In genomic region chr1:58718435-58718834, GRCh38 we compare ENCODE assay signal across 11 cellular contexts. TPM values are rescaled to one million over a fixed set of nuclear protein-coding genes. Genes with fewer than 3 reads are reported as not detected.
DNase-seq lines count a peak whose midpoint lies in the region; ATAC-seq and TF ChIP-seq lines count a peak whose summit lies in the region.
"Had no signal": no experiment of that assay in that cellular context is flagged by ENCODE, and none has a peak within 500 bp of the region (broad histone marks: within the 10 kb centered on the region; RNA-seq: fewer than 3 reads in every experiment).

No MANE protein-coding gene starts in this region.

- POLR2A ChIA-PET in naive thymus-derived CD4-positive, alpha-beta T cell (lab: Charles Lee) = interaction anchor here (0.6 kb wide), 1 partner anchor 136 kb away, joined by 3 read pairs; no protein-coding TSS in a partner anchor

- peaks cover 10 to 30% (median 18%) of the 10 kb centered on the region in 7 donors for H3K4me1 Mint-ChIP-seq in naive thymus-derived CD4-positive, alpha-beta T cell
- peaks cover 20% of the 10 kb centered on the region for H3K4me1 Mint-ChIP-seq in nephron progenitor cell

- peaks cover 0 to 3% (median 0%) of the 10 kb centered on the region in 11 donors for H3K9me3 Mint-ChIP-seq in naive thymus-derived CD4-positive, alpha-beta T cell
- no peaks in the 10 kb centered on the region for H3K9me3 Mint-ChIP-seq in nephron progenitor cell

- H3K36me3 Mint-ChIP-seq in naive thymus-derived CD4-positive, alpha-beta T cell = peaks cover 0 to 4% (median 0%) of the 10 kb centered on the region in 5 donors
- H3K36me3 Mint-ChIP-seq in nephron progenitor cell (ENCODE audit: low read depth) = no peaks in the 10 kb centered on the region

- H3K9me3 ChIP-seq in naive thymus-derived CD4-positive, alpha-beta T cell (ENCODE audit: control insufficient read depth in 2 of 3, low read length in 3 of 3) = no peaks in the 10 kb centered on the region

- DNase-seq in DMS 273 (lab: John Stamatoyannopoulos, UW; ENCODE audit: unreplicated experiment) = peak; percentile 48
- no peak for DNase-seq in DMS 273 treated with DMSO at 0.1 percent for 48 hours (lab: John Stamatoyannopoulos, UW)
- peak; percentile 13 for DNase-seq in NCI-H2171 (lab: John Stamatoyannopoulos, UW)
- peak; percentile 24 for DNase-seq in cardiac fibroblast (ENCODE audit: low read depth in 2 of 2)
- peak in 3 of 9 donors; percentile 13 to 24 (median 15) for DNase-seq in naive thymus-derived CD4-positive, alpha-beta T cell
- DNase-seq in nephron progenitor cell = no peak
- DNase-seq in T1000 (lab: John Stamatoyannopoulos, UW) = no peak
- DNase-seq: midbrain, NCI-H526 had no signal

- H3K27ac Mint-ChIP-seq in naive thymus-derived CD4-positive, alpha-beta T cell = peak overlapping the region; percentile 3 to 71 (median 36)
- H3K27ac Mint-ChIP-seq in nephron progenitor cell = no peak overlapping the region

- H3K4me1 ChIP-seq in naive thymus-derived CD4-positive, alpha-beta T cell (ENCODE audit: control insufficient read depth in 2 of 2, insufficient read depth in 2 of 2, low read length in 2 of 2) = peaks cover 11 to 25% of the 10 kb centered on the region in 2 donors

- TF ChIP-seq CTCF in cardiac fibroblast (IDR thresholded peaks at IDR 0.05; ENCODE audit: low read depth, low read length) (no peak), nephron progenitor cell (IDR thresholded peaks at IDR 0.05) (no peak)

- CTCF ChIA-PET in naive thymus-derived CD4-positive, alpha-beta T cell (lab: Charles Lee) = no interaction called here

- intact Hi-C loops in naive thymus-derived CD4-positive, alpha-beta T cell (cut with micrococcal nuclease) = loop anchor here in 1 of 2 donors (2.0 kb wide), 1 partner anchor 18 kb away; the partner anchor contains the start of gene MYSM1

- H3K4me3 ChIP-seq in cardiac fibroblast (replicated peaks in 1 of 2; ENCODE audit: low read depth in 2 of 2, low read length in 2 of 2) = no peak overlapping the region
- H3K4me3 ChIP-seq in naive thymus-derived CD4-positive, alpha-beta T cell (ENCODE audit: low read length) = no peak overlapping the region

- H3K36me3 ChIP-seq in naive thymus-derived CD4-positive, alpha-beta T cell (ENCODE audit: control insufficient read depth in 2 of 3, insufficient read depth in 3 of 3, low read length in 3 of 3) = no peaks in the 10 kb centered on the region

- peaks cover 0 to 7% (median 0%) of the 10 kb centered on the region in 5 donors for H3K27me3 Mint-ChIP-seq in naive thymus-derived CD4-positive, alpha-beta T cell
- H3K27me3 Mint-ChIP-seq in nephron progenitor cell (ENCODE audit: low read depth, poor library complexity) = peaks cover 12% of the 10 kb centered on the region

- no peaks in the 10 kb centered on the region for H3K27me3 ChIP-seq in naive thymus-derived CD4-positive, alpha-beta T cell (ENCODE audit: control insufficient read depth in 2 of 2, insufficient read depth in 2 of 2, low read length in 2 of 2)

- H3K4me3 Mint-ChIP-seq in naive thymus-derived CD4-positive, alpha-beta T cell = peak overlapping the region in 9 of 10 donors; percentile 2 to 67 (median 46)
- no peak overlapping the region for H3K4me3 Mint-ChIP-seq in nephron progenitor cell

- no peak overlapping the region for H3K27ac ChIP-seq in naive thymus-derived CD4-positive, alpha-beta T cell (ENCODE audit: low read depth, low read length)
- H3K27ac ChIP-seq: 22Rv1 had no signal

- peak; percentile 32 for ATAC-seq in naive thymus-derived CD4-positive, alpha-beta T cell
- no peak for ATAC-seq in HG02885 (IDR thresholded peaks at IDR 0.05; ENCODE audit: poor library complexity, unreplicated experiment)

RNA-seq across cellular contexts. Expression of gene MYSM1, which starts 18.6 kb away (rescaled TPM):
- total RNA-seq in naive thymus-derived CD4-positive, alpha-beta T cell = 10 to 100 TPM; 50.6 to 72.1 (median 54.1) TPM
- polyA plus RNA-seq in naive thymus-derived CD4-positive, alpha-beta T cell = 10 to 100 TPM in 1 of 2 donors, 1 to 10 TPM in 1; 5.4 to 19.1 TPM

Comparison
In these comparisons a context has a peak if more than half of its experiments do, and no peak if none do; other contexts are left out.
1. DNase-seq: peak in DMS 273 (single experiment), NCI-H2171 (single experiment) and cardiac fibroblast (2 of 2); none in DMS 273 treated with DMSO at 0.1 percent for 48 hours (single experiment), nephron progenitor cell (single experiment) and T1000 (single experiment).